ENCODE assay signal across 8 cellular contexts in the genomic region with DNA sequence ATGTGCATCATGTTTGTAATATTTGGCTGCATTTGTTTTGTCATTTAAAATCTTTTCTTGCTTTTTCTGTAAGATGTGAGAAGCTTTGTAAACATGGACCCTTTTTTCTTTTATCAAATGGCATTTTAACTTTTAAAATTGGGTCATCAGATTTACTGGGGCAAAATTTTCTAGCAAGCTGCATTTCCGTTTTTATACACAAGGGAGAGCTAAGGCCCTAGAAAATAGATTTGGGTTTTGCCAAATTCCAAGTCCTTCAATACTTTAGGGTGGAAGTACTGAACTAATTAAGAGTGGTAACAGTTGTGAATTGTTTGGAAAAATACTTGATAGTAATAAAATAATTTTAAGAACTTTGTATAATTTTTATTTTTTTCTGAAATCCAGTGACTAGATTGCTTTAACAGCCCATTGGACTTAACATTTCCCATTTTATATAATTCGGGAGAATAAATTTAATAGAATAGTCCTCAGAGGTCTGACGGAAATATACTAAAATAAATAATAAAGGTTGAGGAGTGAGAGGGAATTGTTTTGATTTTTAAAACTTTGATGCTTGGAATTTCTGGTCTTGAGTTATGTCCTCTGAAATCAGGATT.
DNase-seq lines count a peak whose midpoint lies in the region; ATAC-seq and TF ChIP-seq lines count a peak whose summit lies in the region.

No MANE protein-coding gene starts in this region.

- H3K27ac ChIP-seq in CD4-positive, alpha-beta T cell (ENCODE audit: low read depth, low read length), result no peak overlapping the region

- no peaks in the 10 kb centered on the region for H3K27me3 Mint-ChIP-seq in CD4-positive, alpha-beta T cell
- H3K27me3 Mint-ChIP-seq in type B pancreatic cell, result no peaks in the 10 kb centered on the region
- H3K27me3 Mint-ChIP-seq in activated T-helper 17 cell treated with anti-CD3 and anti-CD28 coated beads, Interleukin-2, amount 50 U/mL, for 72 hours, result no peaks in the 10 kb centered on the region

- DNase-seq in CD4-positive, alpha-beta T cell, result no peak
- DNase-seq in KBM-7 (peak; percentile 57), SW480 (ENCODE audit: low spot score) (peak; percentile 35), left cardiac atrium (no peak), type B pancreatic cell (ENCODE audit: extremely low spot score, unreplicated experiment) (no peak), ureter (ENCODE audit: low spot score) (no peak)

- H3K9me3 Mint-ChIP-seq in CD4-positive, alpha-beta T cell, result no peaks in the 10 kb centered on the region
- no peaks in the 10 kb centered on the region for H3K9me3 Mint-ChIP-seq in type B pancreatic cell
- no peaks in the 10 kb centered on the region for H3K9me3 Mint-ChIP-seq in activated T-helper 17 cell treated with anti-CD3 and anti-CD28 coated beads, Interleukin-2, amount 50 U/mL, for 72 hours

- intact Hi-C loops in CD4-positive, alpha-beta T cell (cut with DNase I, micrococcal nuclease), result loop anchor here (1.0 to 10.0 kb wide), 5 partner anchors 26 to 705 kb away; no protein-coding TSS in a partner anchor
- intact Hi-C loops in left cardiac atrium (cut with DNase I), result loop anchor here in 1 of 2 donors (5.0 to 10.0 kb wide), 4 partner anchors 50 to 705 kb away; partner anchors contain the start of gene VLDLR

- no peak overlapping the region for H3K27ac Mint-ChIP-seq in CD4-positive, alpha-beta T cell
- H3K27ac Mint-ChIP-seq in type B pancreatic cell, result peak overlapping the region; percentile 31
- no peak overlapping the region for H3K27ac Mint-ChIP-seq in activated T-helper 17 cell treated with anti-CD3 and anti-CD28 coated beads, Interleukin-2, amount 50 U/mL, for 72 hours

- CTCF ChIA-PET in CD4-positive, alpha-beta T cell (lab: Charles Lee), result interaction anchor here (0.8 to 1.4 kb wide), 4 partner anchors 10 to 49 kb away, joined by 3 to 4 read pairs (median 4); no protein-coding TSS in a partner anchor

- no peak overlapping the region for H3K4me3 Mint-ChIP-seq in CD4-positive, alpha-beta T cell
- no peak overlapping the region for H3K4me3 Mint-ChIP-seq in type B pancreatic cell
- no peak overlapping the region for H3K4me3 Mint-ChIP-seq in activated T-helper 17 cell treated with anti-CD3 and anti-CD28 coated beads, Interleukin-2, amount 50 U/mL, for 72 hours

- ATAC-seq in CD4-positive, alpha-beta T cell (ENCODE audit: poor library complexity), result no peak
- peak; percentile 38 to 41 for ATAC-seq in left cardiac atrium
- ATAC-seq in activated T-helper 17 cell treated with anti-CD3 and anti-CD28 coated beads, Interleukin-2, amount 50 U/mL, for 72 hours (replicated peaks), result no peak
- ATAC-seq in GM21786 (IDR thresholded peaks at IDR 0.05; ENCODE audit: unreplicated experiment), result no peak

- H3K4me1 Mint-ChIP-seq in CD4-positive, alpha-beta T cell (ENCODE audit: low read depth), result peaks cover 58% of the 10 kb centered on the region
- H3K4me1 Mint-ChIP-seq in type B pancreatic cell (ENCODE audit: unreplicated experiment), result peaks cover 19% of the 10 kb centered on the region
- H3K4me1 Mint-ChIP-seq in activated T-helper 17 cell treated with anti-CD3 and anti-CD28 coated beads, Interleukin-2, amount 50 U/mL, for 72 hours, result peaks cover 22% of the 10 kb centered on the region

- peaks cover 82% of the 10 kb centered on the region for H3K36me3 Mint-ChIP-seq in CD4-positive, alpha-beta T cell (ENCODE audit: low read depth)
- H3K36me3 Mint-ChIP-seq in type B pancreatic cell, result peaks cover 34% of the 10 kb centered on the region
- H3K36me3 Mint-ChIP-seq in activated T-helper 17 cell treated with anti-CD3 and anti-CD28 coated beads, Interleukin-2, amount 50 U/mL, for 72 hours (ENCODE audit: low read depth), result peaks cover 82% of the 10 kb centered on the region

- peak; percentile 75 for TF ChIP-seq CTCF in CD4-positive, alpha-beta T cell (IDR thresholded peaks at IDR 0.05)
- peak; percentile 88 for TF ChIP-seq CTCF in type B pancreatic cell (conservative IDR thresholded peaks at IDR 0.05)

- H3K9me3 ChIP-seq in CD4-positive, alpha-beta T cell (ENCODE audit: control insufficient read depth, low read length), result no peaks in the 10 kb centered on the region

- H3K27me3 ChIP-seq in CD4-positive, alpha-beta T cell (ENCODE audit: control insufficient read depth, insufficient read depth, low read length), result no peaks in the 10 kb centered on the region

- in situ Hi-C loops in KBM-7 (cut with MboI; ENCODE audit: low pct_unique_long_range_greater_than_20kb, low sequenced_read_pairs), result no loop called here

- POLR2A ChIA-PET in CD4-positive, alpha-beta T cell (lab: Charles Lee), result interaction anchor here (1.0 kb wide), 1 partner anchor 27 kb away, joined by 3 read pairs; no protein-coding TSS in a partner anchor

Comparison
In these comparisons a context has a peak if more than half of its experiments do, and no peak if none do; other contexts are left out.
1. ATAC-seq: peak in left cardiac atrium (2 of 2); none in CD4-positive, alpha-beta T cell (single experiment), activated T-helper 17 cell treated with anti-CD3 and anti-CD28 coated beads, Interleukin-2, amount 50 U/mL, for 72 hours (single experiment) and GM21786 (single experiment).
2. DNase-seq: peak in KBM-7 (single experiment) and SW480 (single experiment); none in CD4-positive, alpha-beta T cell (0 of 10), left cardiac atrium (single experiment), type B pancreatic cell (single experiment) and ureter (single experiment).